12 cellular contexts compared by ENCODE assay signal in the genomic region with DNA sequence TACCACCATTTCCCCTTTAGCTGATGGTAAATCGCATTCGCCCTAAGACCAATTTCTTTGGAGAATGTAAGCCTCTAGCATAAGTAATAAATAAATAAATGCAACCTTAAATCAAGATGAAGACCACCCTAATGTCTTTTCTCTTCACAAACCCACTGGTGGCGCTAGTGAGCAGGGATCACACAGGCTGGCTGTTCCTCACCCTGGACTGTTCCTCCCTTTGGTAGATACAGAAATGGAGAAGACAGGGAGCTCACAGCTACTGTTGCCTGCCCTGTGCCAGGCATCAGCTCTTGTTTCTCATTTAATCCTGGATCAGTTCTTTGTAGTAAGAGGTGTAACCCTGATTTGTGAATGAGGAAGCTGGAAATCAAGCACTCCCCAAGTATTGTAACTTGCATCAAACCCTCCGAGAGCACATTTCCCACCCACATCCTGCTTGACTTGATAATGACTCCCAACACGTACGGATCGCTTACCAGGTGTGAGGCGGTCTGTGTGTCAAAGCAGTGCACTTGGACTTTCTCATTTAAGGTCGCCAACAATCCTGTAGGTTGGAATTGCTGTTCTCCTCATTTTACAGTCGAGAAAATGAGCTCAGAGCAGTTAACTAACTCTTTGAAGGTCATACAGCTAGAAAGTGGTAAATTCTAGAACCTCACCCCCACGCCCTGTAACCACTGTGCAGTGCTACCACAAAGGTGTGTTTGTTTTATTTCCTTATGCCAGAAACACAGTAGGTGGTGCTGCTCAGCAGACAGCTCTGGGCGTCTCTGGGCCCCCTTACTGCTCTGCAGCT.
DNase-seq lines count a peak whose midpoint lies in the region; FAIRE-seq and TF ChIP-seq lines count a peak whose summit lies in the region.
"Had no signal": no experiment of that assay in that cellular context is flagged by ENCODE, and none has a peak within 500 bp of the region (broad histone marks: within the 10 kb centered on the region; RNA-seq: fewer than 3 reads in every experiment).

No MANE protein-coding gene starts in this region.

- H3K4me1 ChIP-seq in BE2C = 0 out of 2 replicates have a peak, but pooled peaks cover 3% of the 10 kb centered on the region
- peaks cover 0 to 14% (median 5%) of the 10 kb centered on the region in 4 experiments; a peak in 6 of 7 replicates for H3K4me1 ChIP-seq in H1 (replicated peaks in 1 of 4; ENCODE audit: control insufficient read depth in 3 of 4, insufficient read depth in 4 of 4, low read length in 3 of 4)
- H3K4me1 ChIP-seq in small intestine (ENCODE audit: control insufficient read depth in 2 of 2, insufficient read depth in 1 of 2, low read depth in 1 of 2, low read length in 1 of 2) = no peaks in the 10 kb centered on the region
- no peaks in the 10 kb centered on the region for H3K4me1 ChIP-seq in tibial artery
- H3K4me1 ChIP-seq: BLaER1 treated with 17β-estradiol and CSF1 and Interleukin-3, amounts not matched to agents 10 nM and 100 nM; Peyer's patch had no signal

- no peak overlapping the region for H3K4me2 ChIP-seq in H1 (ENCODE audit: insufficient read depth in 1 of 2, low read depth in 2 of 2, low read length in 2 of 2)
- H3K4me2 ChIP-seq: BLaER1 treated with 17β-estradiol and CSF1 and Interleukin-3, amounts not matched to agents 10 nM and 100 nM had no signal

- DNase-seq in BE2C (peak; percentile 16), H7 (peak; percentile 65), WERI-Rb-1 (no peak), H1 (ENCODE audit: low read depth in 1 of 2, low spot score in 2 of 2) (peak in 1 of 2 experiments; percentile 84), small intestine (no peak), SK-N-DZ (ENCODE audit: low spot score) (no peak), tibial artery (no peak)
- no peak for DNase-seq in activated effector memory CD4-positive, alpha-beta T cell treated with Interleukin-2 at 50 U/mL for 16 hours
- DNase-seq: MG63, Peyer's patch had no signal

- H2BK12ac ChIP-seq in H1 (ENCODE audit: low read depth, low read length) = 0 out of 2 replicates have a peak overlapping the region, but pooled peaks have one; percentile 3

- H2BK15ac ChIP-seq in H1 (ENCODE audit: low read length) = no peak overlapping the region

- TF ChIP-seq EP300 in H1 (IDR thresholded peaks at IDR 0.05; ENCODE audit: borderline replicate concordance in 1 of 2, low read depth in 2 of 2, low read length in 2 of 2) = peak in 1 of 2 experiments; percentile 70; a peak in 1 of 3 replicates

- no peak overlapping the region for H3K23ac ChIP-seq in H1 (ENCODE audit: insufficient read length)

- peak; percentile 63 to 72 for TF ChIP-seq RAD21 in H1 (IDR thresholded peaks at IDR 0.05 in 1 of 2, conservative IDR thresholded peaks at IDR 0.05 in 1 of 2; ENCODE audit: low read depth in 2 of 2, low read length in 2 of 2)

- no peaks in the 10 kb centered on the region for H3K79me2 ChIP-seq in H1 (ENCODE audit: control insufficient read depth in 1 of 2, insufficient read depth in 2 of 2, low read length in 2 of 2)

- H4K20me1 ChIP-seq in H1 (replicated peaks in 1 of 2; ENCODE audit: control insufficient read depth in 1 of 2, insufficient read depth in 2 of 2, low read length in 2 of 2) = no peaks in the 10 kb centered on the region
- H4K20me1 ChIP-seq: BLaER1 treated with 17β-estradiol and CSF1 and Interleukin-3, amounts not matched to agents 10 nM and 100 nM had no signal

- no peak overlapping the region for H4K5ac ChIP-seq in H1 (ENCODE audit: insufficient read length, low read depth, low read length)

- H3K4me3 ChIP-seq in BE2C (ENCODE audit: low read depth, low read length) (no peak overlapping the region), H7 (ENCODE audit: insufficient read depth, low read depth, low read length) (no peak overlapping the region), WERI-Rb-1 (ENCODE audit: low read depth, low read length) (no peak overlapping the region), H1 (ENCODE audit: extremely low read depth in 1 of 4, insufficient read depth in 2 of 4, low read depth in 3 of 4, low read length in 4 of 4) (no peak overlapping the region), small intestine (ENCODE audit: low read depth in 1 of 2, low read length in 2 of 2) (no peak overlapping the region), tibial artery (no peak overlapping the region)
- H3K4me3 ChIP-seq: BLaER1 treated with 17β-estradiol and CSF1 and Interleukin-3, amounts not matched to agents 10 nM and 100 nM; MG63; Peyer's patch had no signal

- H2BK120ac ChIP-seq in H1 (replicated peaks; ENCODE audit: low read depth, low read length) = no peak overlapping the region

- H2BK5ac ChIP-seq in H1 (ENCODE audit: low read depth, low read length) = no peak overlapping the region

- no peaks in the 10 kb centered on the region for H3K23me2 ChIP-seq in H1 (ENCODE audit: low read depth, low read length)

- CTCF ChIA-PET in H1 (lab: Charles Lee; ENCODE audit: partially characterized antibody) = interaction anchor here (0.6 to 2.8 kb wide), 51 partner anchors 10 to 759 kb away, joined by 3 to 40 read pairs (median 3); no protein-coding TSS in a partner anchor

- no peak overlapping the region for H4K91ac ChIP-seq in H1 (replicated peaks; ENCODE audit: insufficient read length, low read length)

- no peak overlapping the region for H3K27ac ChIP-seq in WERI-Rb-1
- H3K27ac ChIP-seq in H1 (ENCODE audit: low read depth, low read length) = no peak overlapping the region
- no peak overlapping the region for H3K27ac ChIP-seq in small intestine (ENCODE audit: low read depth in 1 of 2, low read length in 1 of 2)
- no peak overlapping the region for H3K27ac ChIP-seq in tibial artery
- H3K27ac ChIP-seq: BLaER1 treated with 17β-estradiol and CSF1 and Interleukin-3, amounts not matched to agents 10 nM and 100 nM; Peyer's patch had no signal

- no peak overlapping the region for H3K18ac ChIP-seq in H1 (ENCODE audit: extremely low read depth, low read length)

- no peak for TF ChIP-seq POLR2A in H1 (IDR thresholded peaks at IDR 0.05; ENCODE audit: control extremely low read depth in 1 of 2, low read depth in 2 of 2, low read length in 2 of 2)

- peak overlapping the region; percentile 12; the same call in 1 of the 2 replicates for H2AFZ ChIP-seq in H1 (ENCODE audit: low read length)

- H4K8ac ChIP-seq in H1 (ENCODE audit: extremely low read depth, insufficient read depth, low read length) = no peak overlapping the region

- H2BK20ac ChIP-seq in H1 (ENCODE audit: low read length) = no peak overlapping the region

- POLR2A ChIA-PET in H1 (lab: Charles Lee; ENCODE audit: partially characterized antibody) = no interaction called here

- WGBS in H1 (ENCODE audit: extremely low coverage in 1 of 2, insufficient coverage in 1 of 2, insufficient read length in 1 of 2, insufficient replicate concordance in 2 of 2, low coverage in 1 of 2, low lambda C conversion rate in 2 of 2, missing lambda C conversion rate in 1 of 2), 2 experiments = 78% methylated on average over 12 of the region's 12 CpGs; no CpG with 5 or more reads in 1 of the 2 experiments
- 74 to 85% (median 78%) methylated on average over 12 of the region's 12 CpGs for WGBS in small intestine, 3 donors

- H3K36me3 ChIP-seq in BE2C (no peaks in the 10 kb centered on the region), H7 (replicated peaks; ENCODE audit: control insufficient read depth, insufficient read depth, low read length) (no peaks in the 10 kb centered on the region), WERI-Rb-1 (no peaks in the 10 kb centered on the region), H1 (ENCODE audit: control insufficient read depth in 2 of 4, insufficient read depth in 4 of 4, low read length in 3 of 4) (no peaks in the 10 kb centered on the region), small intestine (ENCODE audit: control insufficient read depth in 2 of 2, insufficient read depth in 2 of 2, low read length in 2 of 2) (no peaks in the 10 kb centered on the region), tibial artery (no peaks in the 10 kb centered on the region)
- H3K36me3 ChIP-seq: BLaER1 treated with 17β-estradiol and CSF1 and Interleukin-3, amounts not matched to agents 10 nM and 100 nM; MG63; Peyer's patch had no signal

- no peak overlapping the region for H3K9ac ChIP-seq in H1 (replicated peaks in 1 of 4; ENCODE audit: extremely low read depth in 1 of 4, low read depth in 3 of 4, low read length in 3 of 4)
- H3K9ac ChIP-seq: BLaER1 treated with 17β-estradiol and CSF1 and Interleukin-3, amounts not matched to agents 10 nM and 100 nM had no signal

- FAIRE-seq in H1 (lab: Jason Lieb, UNC) (peak; percentile 28), small intestine (lab: Jason Lieb, UNC) (no peak)
- FAIRE-seq: GM18507 had no signal

- no peaks in the 10 kb centered on the region for H3K79me1 ChIP-seq in H1 (ENCODE audit: low read depth, low read length)

- H3K56ac ChIP-seq in H1 (replicated peaks; ENCODE audit: insufficient read length, low read depth, low read length) = no peak overlapping the region

- H3K9me3 ChIP-seq in BE2C (no peaks in the 10 kb centered on the region), WERI-Rb-1 (ENCODE audit: severe bottlenecking) (no peaks in the 10 kb centered on the region), H1 (ENCODE audit: insufficient read depth in 2 of 2, low read depth in 1 of 2, low read length in 1 of 2) (no peaks in the 10 kb centered on the region), small intestine (ENCODE audit: control insufficient read depth, low read depth) (no peaks in the 10 kb centered on the region), tibial artery (no peaks in the 10 kb centered on the region)
- H3K9me3 ChIP-seq: BLaER1 treated with 17β-estradiol and CSF1 and Interleukin-3, amounts not matched to agents 10 nM and 100 nM; MG63; Peyer's patch had no signal

- intact Hi-C loops in tibial artery (cut with DNase I; ENCODE audit: low total_unique reads) = no loop called here

- no peak overlapping the region for H3K14ac ChIP-seq in H1 (ENCODE audit: insufficient read length)

- no peak overlapping the region for H3K4ac ChIP-seq in H1 (replicated peaks; ENCODE audit: insufficient read length, low read depth, low read length)

- no peak overlapping the region for H2AK5ac ChIP-seq in H1 (ENCODE audit: low read depth, low read length)

- peak; percentile 39 for TF ChIP-seq CTCF in BE2C (IDR thresholded peaks at IDR 0.05; ENCODE audit: low read depth, low read length)
- peak; percentile 25; the same call in 1 of the 2 replicates for TF ChIP-seq CTCF in WERI-Rb-1 (IDR thresholded peaks at IDR 0.05; ENCODE audit: low read depth, low read length)
- peak; percentile 64 to 77 (median 74) for TF ChIP-seq CTCF in H1 (IDR thresholded peaks at IDR 0.05; ENCODE audit: control extremely low read depth in 1 of 3, insufficient read depth in 1 of 3, low read depth in 1 of 3, low read length in 3 of 3)
- no peak for TF ChIP-seq CTCF in tibial artery (IDR thresholded peaks at IDR 0.05)

- no peaks in the 10 kb centered on the region for H3K27me3 ChIP-seq in BE2C
- H3K27me3 ChIP-seq in H7 (ENCODE audit: control insufficient read depth, insufficient read depth, low read length) = no peaks in the 10 kb centered on the region
- no peaks in the 10 kb centered on the region for H3K27me3 ChIP-seq in WERI-Rb-1 (ENCODE audit: insufficient read depth, low read depth, severe bottlenecking)
- no peaks in the 10 kb centered on the region for H3K27me3 ChIP-seq in H1 (replicated peaks in 1 of 4; ENCODE audit: control insufficient read depth in 3 of 4, extremely low read depth in 1 of 4, insufficient read depth in 3 of 4, low read length in 3 of 4)
- no peaks in the 10 kb centered on the region for H3K27me3 ChIP-seq in small intestine (ENCODE audit: control insufficient read depth in 2 of 2, insufficient read depth in 2 of 2, low read length in 2 of 2)
- no peaks in the 10 kb centered on the region for H3K27me3 ChIP-seq in tibial artery
- H3K27me3 ChIP-seq: BLaER1 treated with 17β-estradiol and CSF1 and Interleukin-3, amounts not matched to agents 10 nM and 100 nM; MG63; Peyer's patch had no signal

Comparison
In these comparisons a context has a peak if more than half of its experiments do, and no peak if none do; other contexts are left out.
1. DNase-seq: peak in BE2C (single experiment) and H7 (single experiment); none in WERI-Rb-1 (single experiment), small intestine (single experiment), SK-N-DZ (single experiment), activated effector memory CD4-positive, alpha-beta T cell treated with Interleukin-2 at 50 U/mL for 16 hours (single experiment) and tibial artery (0 of 2).
2. CTCF ChIP-seq: peak in BE2C (single experiment), WERI-Rb-1 (single experiment) and H1 (3 of 3); none in tibial artery (0 of 2).